In genomic region chr1:59972216-59972924, GRCh38 we compare ENCODE assay signal across 18 cellular contexts. TPM values are rescaled to one million over a fixed set of nuclear protein-coding genes. Genes with fewer than 3 reads are reported as not detected.
DNase-seq lines count a peak whose midpoint lies in the region; ATAC-seq and TF ChIP-seq lines count a peak whose summit lies in the region.
"Had no signal": no experiment of that assay in that cellular context is flagged by ENCODE, and none has a peak within 500 bp of the region (broad histone marks: within the 10 kb centered on the region; RNA-seq: fewer than 3 reads in every experiment).

No MANE protein-coding gene starts in this region.

- H3K4me1 Mint-ChIP-seq in activated T-cell treated with anti-CD3 and anti-CD28 coated beads, Interleukin-2, amount 50 U/mL, for 24 hours (ENCODE audit: low read depth): peaks cover 6% of the 10 kb centered on the region

- no peak overlapping the region for H3K27ac Mint-ChIP-seq in activated T-cell treated with anti-CD3 and anti-CD28 coated beads, Interleukin-2, amount 50 U/mL, for 24 hours
- H3K27ac Mint-ChIP-seq: stimulated activated effector memory CD8-positive, alpha-beta T cell treated with anti-CD3 and anti-CD28 coated beads, Interleukin-12 subunit alpha, Interleukin-12 subunit beta, amount 100 ng/mL, for 72 hours; T-helper 1 cell treated with Interleukin-12 subunit alpha and Interleukin-12 subunit beta and Interleukin-4 antibody, amounts not matched to agents 30 μg/mL and 1 μg/mL, for 36 hours had no signal

- H3K27me3 Mint-ChIP-seq in activated T-cell treated with anti-CD3 and anti-CD28 coated beads, Interleukin-2, amount 50 U/mL, for 24 hours: peaks cover 33% of the 10 kb centered on the region

- no peak for TF ChIP-seq CTCF in BE2C (IDR thresholded peaks at IDR 0.05; ENCODE audit: low read depth, low read length)
- no peak for TF ChIP-seq CTCF in right atrium auricular region (IDR thresholded peaks at IDR 0.05)

- no peak overlapping the region for H3K4me3 Mint-ChIP-seq in activated T-cell treated with anti-CD3 and anti-CD28 coated beads, Interleukin-2, amount 50 U/mL, for 24 hours
- H3K4me3 Mint-ChIP-seq: central memory CD8-positive, alpha-beta T cell; stimulated activated effector memory CD8-positive, alpha-beta T cell treated with anti-CD3 and anti-CD28 coated beads, Interleukin-12 subunit alpha, Interleukin-12 subunit beta, amount 100 ng/mL, for 72 hours; T-helper 1 cell treated with Interleukin-12 subunit alpha and Interleukin-12 subunit beta and Interleukin-4 antibody, amounts not matched to agents 30 μg/mL and 1 μg/mL, for 36 hours had no signal

- DNase-seq in BE2C: peak; percentile 9
- DNase-seq in NCI-H1105 (lab: John Stamatoyannopoulos, UW): peak; percentile 95
- DNase-seq in NCI-H69 (lab: John Stamatoyannopoulos, UW): peak; percentile 91
- DNase-seq in globus pallidus (ENCODE audit: low spot score): peak; percentile 31
- DNase-seq in SKM-1 (lab: John Stamatoyannopoulos, UW; ENCODE audit: unreplicated experiment): no peak
- DNase-seq in activated T-cell treated with anti-CD3 and anti-CD28 coated beads, Interleukin-2, amount 50 U/mL, for 24 hours: no peak
- DNase-seq in right atrium auricular region (ENCODE audit: low spot score): no peak
- DNase-seq: activated CD4-positive, CD25-positive, alpha-beta regulatory T cell treated with anti-CD3 and anti-CD28 coated beads, Interleukin-2, amount 50 U/mL, for 72 hours; heart right ventricle; kidney glomerular epithelial cell; NK-92 treated with Interleukin-12 subunit alpha and Interleukin-12 subunit beta, amount 100 ng/mL, for 24 hours had no signal

- H3K9me3 Mint-ChIP-seq in activated T-cell treated with anti-CD3 and anti-CD28 coated beads, Interleukin-2, amount 50 U/mL, for 24 hours: no peaks in the 10 kb centered on the region
- H3K9me3 Mint-ChIP-seq: central memory CD8-positive, alpha-beta T cell; stimulated activated effector memory CD8-positive, alpha-beta T cell treated with anti-CD3 and anti-CD28 coated beads, Interleukin-12 subunit alpha, Interleukin-12 subunit beta, amount 100 ng/mL, for 72 hours; T-helper 1 cell treated with Interleukin-12 subunit alpha and Interleukin-12 subunit beta and Interleukin-4 antibody, amounts not matched to agents 30 μg/mL and 1 μg/mL, for 36 hours had no signal

- no peak for ATAC-seq in GM21717 (IDR thresholded peaks at IDR 0.05; ENCODE audit: unreplicated experiment)

- H3K36me3 ChIP-seq in BE2C (no peaks in the 10 kb centered on the region), right atrium auricular region (no peaks in the 10 kb centered on the region)
- H3K36me3 ChIP-seq: BLaER1, heart right ventricle, upper lobe of left lung had no signal

- peaks cover 2% of the 10 kb centered on the region; the same call in 1 of the 2 replicates for H3K4me1 ChIP-seq in BE2C
- H3K4me1 ChIP-seq in right atrium auricular region: peaks cover 0 to 7% of the 10 kb centered on the region in 2 donors

- H3K9me3 ChIP-seq in BE2C (no peaks in the 10 kb centered on the region), right atrium auricular region (no peaks in the 10 kb centered on the region)
- H3K9me3 ChIP-seq: BLaER1, heart right ventricle, upper lobe of left lung had no signal

- no peak overlapping the region for H3K27ac ChIP-seq in right atrium auricular region
- H3K27ac ChIP-seq: BLaER1, heart right ventricle, upper lobe of left lung had no signal

- H3K36me3 Mint-ChIP-seq in activated T-cell treated with anti-CD3 and anti-CD28 coated beads, Interleukin-2, amount 50 U/mL, for 24 hours (ENCODE audit: low read depth): no peaks in the 10 kb centered on the region
- H3K36me3 Mint-ChIP-seq: stimulated activated effector memory CD8-positive, alpha-beta T cell treated with anti-CD3 and anti-CD28 coated beads, Interleukin-12 subunit alpha, Interleukin-12 subunit beta, amount 100 ng/mL, for 72 hours had no signal

- H3K4me3 ChIP-seq in BE2C (ENCODE audit: low read depth, low read length) (no peak overlapping the region), right atrium auricular region (no peak overlapping the region)
- H3K4me3 ChIP-seq: BLaER1, GM12878, heart right ventricle, upper lobe of left lung had no signal

- H3K27me3 ChIP-seq in BE2C (no peaks in the 10 kb centered on the region), right atrium auricular region (no peaks in the 10 kb centered on the region)
- H3K27me3 ChIP-seq: BLaER1, upper lobe of left lung had no signal

RNA-seq across cellular contexts. Expression of gene CYP2J2, which starts 45.8 kb away (rescaled TPM):
- polyA plus RNA-seq in BE2C (2012; ENCODE audit: insufficient read depth, insufficient read length, low read depth): not detected
- total RNA-seq in right atrium auricular region: 100 to 1,000 TPM; 100 to 243 TPM

Comparison
In these comparisons a context has a peak if more than half of its experiments do, and no peak if none do; other contexts are left out.
1. DNase-seq: peak in BE2C (single experiment), NCI-H1105 (single experiment), NCI-H69 (single experiment) and globus pallidus (single experiment); none in SKM-1 (single experiment), activated T-cell treated with anti-CD3 and anti-CD28 coated beads, Interleukin-2, amount 50 U/mL, for 24 hours (single experiment) and right atrium auricular region (single experiment).